1 cellular context compared by ENCODE assay signal in the genomic region with DNA sequence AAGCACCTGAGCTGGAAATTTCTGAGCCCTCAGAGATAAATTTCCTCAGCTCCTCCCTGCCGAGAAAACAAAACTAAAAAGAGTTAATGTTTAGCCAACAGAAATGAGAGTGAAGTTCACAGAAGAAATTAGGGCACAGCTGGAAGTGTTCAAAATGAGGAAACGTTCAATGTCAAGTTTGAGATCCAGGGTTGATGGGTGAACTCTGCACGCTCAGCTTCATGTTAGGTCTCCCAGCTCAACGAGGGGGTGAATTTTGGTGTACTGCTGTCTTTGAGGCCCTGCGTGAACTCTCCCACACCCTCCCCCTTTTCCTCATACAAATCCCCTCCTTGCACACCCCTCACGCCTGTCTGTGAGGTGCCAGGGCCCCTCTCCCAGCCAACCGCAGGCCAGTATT.
TF ChIP-seq lines count a peak whose summit lies in the region.

No MANE protein-coding gene starts in this region.

TF ChIP-seq in HepG2, 621 proteins besides CTCF, POLR2A, EP300 and RAD21 (continued from another document and continues in another):
- TF ChIP-seq, protein P1, sequence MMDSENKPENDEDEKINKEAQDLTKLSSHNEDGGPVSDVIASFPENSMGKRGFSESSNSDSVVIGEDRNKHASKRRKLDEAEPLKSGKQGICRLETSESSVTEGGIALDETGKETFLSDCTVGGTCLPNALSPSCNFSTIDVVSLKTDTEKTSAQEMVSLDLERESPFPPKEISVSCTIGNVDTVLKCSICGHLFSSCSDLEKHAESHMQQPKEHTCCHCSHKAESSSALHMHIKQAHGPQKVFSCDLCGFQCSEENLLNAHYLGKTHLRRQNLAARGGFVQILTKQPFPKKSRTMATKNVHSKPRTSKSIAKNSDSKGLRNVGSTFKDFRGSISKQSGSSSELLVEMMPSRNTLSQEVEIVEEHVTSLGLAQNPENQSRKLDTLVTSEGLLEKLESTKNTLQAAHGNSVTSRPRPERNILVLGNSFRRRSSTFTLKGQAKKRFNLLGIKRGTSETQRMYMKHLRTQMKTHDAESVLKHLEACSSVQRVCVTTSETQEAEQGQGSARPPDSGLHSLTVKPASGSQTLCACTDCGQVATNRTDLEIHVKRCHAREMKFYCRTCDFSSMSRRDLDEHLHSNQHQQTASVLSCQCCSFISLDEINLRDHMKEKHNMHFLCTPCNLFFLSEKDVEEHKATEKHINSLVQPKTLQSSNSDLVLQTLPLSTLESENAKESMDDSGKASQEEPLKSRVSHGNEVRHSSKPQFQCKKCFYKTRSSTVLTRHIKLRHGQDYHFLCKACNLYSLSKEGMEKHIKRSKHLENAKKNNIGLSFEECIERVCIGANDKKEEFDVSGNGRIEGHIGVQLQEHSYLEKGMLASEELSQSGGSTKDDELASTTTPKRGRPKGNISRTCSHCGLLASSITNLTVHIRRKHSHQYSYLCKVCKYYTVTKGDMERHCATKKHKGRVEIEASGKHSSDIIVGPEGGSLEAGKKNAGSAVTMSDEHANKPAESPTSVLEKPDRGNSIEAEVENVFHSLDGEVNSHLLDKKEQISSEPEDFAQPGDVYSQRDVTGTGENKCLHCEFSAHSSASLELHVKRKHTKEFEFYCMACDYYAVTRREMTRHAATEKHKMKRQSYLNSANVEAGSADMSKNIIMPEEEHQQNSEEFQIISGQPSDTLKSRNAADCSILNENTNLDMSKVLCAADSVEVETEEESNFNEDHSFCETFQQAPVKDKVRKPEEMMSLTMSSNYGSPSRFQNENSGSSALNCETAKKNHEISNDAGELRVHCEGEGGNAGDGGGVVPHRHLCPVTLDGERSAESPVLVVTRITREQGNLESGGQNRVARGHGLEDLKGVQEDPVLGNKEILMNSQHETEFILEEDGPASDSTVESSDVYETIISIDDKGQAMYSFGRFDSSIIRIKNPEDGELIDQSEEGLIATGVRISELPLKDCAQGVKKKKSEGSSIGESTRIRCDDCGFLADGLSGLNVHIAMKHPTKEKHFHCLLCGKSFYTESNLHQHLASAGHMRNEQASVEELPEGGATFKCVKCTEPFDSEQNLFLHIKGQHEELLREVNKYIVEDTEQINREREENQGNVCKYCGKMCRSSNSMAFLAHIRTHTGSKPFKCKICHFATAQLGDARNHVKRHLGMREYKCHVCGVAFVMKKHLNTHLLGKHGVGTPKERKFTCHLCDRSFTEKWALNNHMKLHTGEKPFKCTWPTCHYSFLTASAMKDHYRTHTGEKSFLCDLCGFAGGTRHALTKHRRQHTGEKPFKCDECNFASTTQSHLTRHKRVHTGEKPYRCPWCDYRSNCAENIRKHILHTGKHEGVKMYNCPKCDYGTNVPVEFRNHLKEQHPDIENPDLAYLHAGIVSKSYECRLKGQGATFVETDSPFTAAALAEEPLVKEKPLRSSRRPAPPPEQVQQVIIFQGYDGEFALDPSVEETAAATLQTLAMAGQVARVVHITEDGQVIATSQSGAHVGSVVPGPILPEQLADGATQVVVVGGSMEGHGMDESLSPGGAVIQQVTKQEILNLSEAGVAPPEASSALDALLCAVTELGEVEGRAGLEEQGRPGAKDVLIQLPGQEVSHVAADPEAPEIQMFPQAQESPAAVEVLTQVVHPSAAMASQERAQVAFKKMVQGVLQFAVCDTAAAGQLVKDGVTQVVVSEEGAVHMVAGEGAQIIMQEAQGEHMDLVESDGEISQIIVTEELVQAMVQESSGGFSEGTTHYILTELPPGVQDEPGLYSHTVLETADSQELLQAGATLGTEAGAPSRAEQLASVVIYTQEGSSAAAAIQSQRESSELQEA (CRISPR knock-in tag; IDR thresholded peaks at IDR 0.05; ENCODE audit: not compliant biosample characterization), result no peak
- TF ChIP-seq PITX1 (CRISPR knock-in tag; IDR thresholded peaks at IDR 0.05) (peak; percentile 72; the same call in 1 of the 2 replicates), NR2F1 (CRISPR knock-in tag; IDR thresholded peaks at IDR 0.05) (peak in 1 of 2 experiments; percentile 52; a peak in 1 of 4 replicates), EHMT2 (IDR thresholded peaks at IDR 0.05; ENCODE audit: borderline replicate concordance, low read depth, low read length) (no peak), MIER3 (CRISPR knock-in tag; IDR thresholded peaks at IDR 0.05; ENCODE audit: borderline replicate concordance) (peak; percentile 37; the same call in 1 of the 2 replicates), MEF2D (CRISPR knock-in tag; IDR thresholded peaks at IDR 0.05) (peak; percentile 73; the same call in 1 of the 2 replicates), BCL6 (CRISPR knock-in tag; IDR thresholded peaks at IDR 0.05) (peak; percentile 86), GATAD2A (CRISPR knock-in tag; IDR thresholded peaks at IDR 0.05) (0 out of 2 replicates have a peak, but pooled peaks have one; percentile 21), TBL1XR1 (IDR thresholded peaks at IDR 0.05; ENCODE audit: borderline replicate concordance, low read length, partially characterized antibody) (peak; percentile 97), RBFOX2 (IDR thresholded peaks at IDR 0.05; ENCODE audit: low read depth, low read length) (0 out of 2 replicates have a peak, but pooled peaks have one; percentile 14), ZNF543 (CRISPR knock-in tag; IDR thresholded peaks at IDR 0.05) (no peak), HDAC2 (CRISPR knock-in tag; IDR thresholded peaks at IDR 0.05) (0 out of 2 replicates have a peak, but pooled peaks have one; percentile 24), FOXP1 (IDR thresholded peaks at IDR 0.05) (no peak), FOXP1 (CRISPR knock-in tag; IDR thresholded peaks at IDR 0.05) (0 out of 2 replicates have a peak, but pooled peaks have one; percentile 22), ZNF317 (CRISPR knock-in tag; IDR thresholded peaks at IDR 0.05) (no peak), CCDC6 (CRISPR knock-in tag; IDR thresholded peaks at IDR 0.05) (no peak)
- TF ChIP-seq, protein P2, sequence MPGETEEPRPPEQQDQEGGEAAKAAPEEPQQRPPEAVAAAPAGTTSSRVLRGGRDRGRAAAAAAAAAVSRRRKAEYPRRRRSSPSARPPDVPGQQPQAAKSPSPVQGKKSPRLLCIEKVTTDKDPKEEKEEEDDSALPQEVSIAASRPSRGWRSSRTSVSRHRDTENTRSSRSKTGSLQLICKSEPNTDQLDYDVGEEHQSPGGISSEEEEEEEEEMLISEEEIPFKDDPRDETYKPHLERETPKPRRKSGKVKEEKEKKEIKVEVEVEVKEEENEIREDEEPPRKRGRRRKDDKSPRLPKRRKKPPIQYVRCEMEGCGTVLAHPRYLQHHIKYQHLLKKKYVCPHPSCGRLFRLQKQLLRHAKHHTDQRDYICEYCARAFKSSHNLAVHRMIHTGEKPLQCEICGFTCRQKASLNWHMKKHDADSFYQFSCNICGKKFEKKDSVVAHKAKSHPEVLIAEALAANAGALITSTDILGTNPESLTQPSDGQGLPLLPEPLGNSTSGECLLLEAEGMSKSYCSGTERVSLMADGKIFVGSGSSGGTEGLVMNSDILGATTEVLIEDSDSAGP (CRISPR knock-in tag; IDR thresholded peaks at IDR 0.05; ENCODE audit: borderline replicate concordance), result no peak
- TF ChIP-seq, protein P3, sequence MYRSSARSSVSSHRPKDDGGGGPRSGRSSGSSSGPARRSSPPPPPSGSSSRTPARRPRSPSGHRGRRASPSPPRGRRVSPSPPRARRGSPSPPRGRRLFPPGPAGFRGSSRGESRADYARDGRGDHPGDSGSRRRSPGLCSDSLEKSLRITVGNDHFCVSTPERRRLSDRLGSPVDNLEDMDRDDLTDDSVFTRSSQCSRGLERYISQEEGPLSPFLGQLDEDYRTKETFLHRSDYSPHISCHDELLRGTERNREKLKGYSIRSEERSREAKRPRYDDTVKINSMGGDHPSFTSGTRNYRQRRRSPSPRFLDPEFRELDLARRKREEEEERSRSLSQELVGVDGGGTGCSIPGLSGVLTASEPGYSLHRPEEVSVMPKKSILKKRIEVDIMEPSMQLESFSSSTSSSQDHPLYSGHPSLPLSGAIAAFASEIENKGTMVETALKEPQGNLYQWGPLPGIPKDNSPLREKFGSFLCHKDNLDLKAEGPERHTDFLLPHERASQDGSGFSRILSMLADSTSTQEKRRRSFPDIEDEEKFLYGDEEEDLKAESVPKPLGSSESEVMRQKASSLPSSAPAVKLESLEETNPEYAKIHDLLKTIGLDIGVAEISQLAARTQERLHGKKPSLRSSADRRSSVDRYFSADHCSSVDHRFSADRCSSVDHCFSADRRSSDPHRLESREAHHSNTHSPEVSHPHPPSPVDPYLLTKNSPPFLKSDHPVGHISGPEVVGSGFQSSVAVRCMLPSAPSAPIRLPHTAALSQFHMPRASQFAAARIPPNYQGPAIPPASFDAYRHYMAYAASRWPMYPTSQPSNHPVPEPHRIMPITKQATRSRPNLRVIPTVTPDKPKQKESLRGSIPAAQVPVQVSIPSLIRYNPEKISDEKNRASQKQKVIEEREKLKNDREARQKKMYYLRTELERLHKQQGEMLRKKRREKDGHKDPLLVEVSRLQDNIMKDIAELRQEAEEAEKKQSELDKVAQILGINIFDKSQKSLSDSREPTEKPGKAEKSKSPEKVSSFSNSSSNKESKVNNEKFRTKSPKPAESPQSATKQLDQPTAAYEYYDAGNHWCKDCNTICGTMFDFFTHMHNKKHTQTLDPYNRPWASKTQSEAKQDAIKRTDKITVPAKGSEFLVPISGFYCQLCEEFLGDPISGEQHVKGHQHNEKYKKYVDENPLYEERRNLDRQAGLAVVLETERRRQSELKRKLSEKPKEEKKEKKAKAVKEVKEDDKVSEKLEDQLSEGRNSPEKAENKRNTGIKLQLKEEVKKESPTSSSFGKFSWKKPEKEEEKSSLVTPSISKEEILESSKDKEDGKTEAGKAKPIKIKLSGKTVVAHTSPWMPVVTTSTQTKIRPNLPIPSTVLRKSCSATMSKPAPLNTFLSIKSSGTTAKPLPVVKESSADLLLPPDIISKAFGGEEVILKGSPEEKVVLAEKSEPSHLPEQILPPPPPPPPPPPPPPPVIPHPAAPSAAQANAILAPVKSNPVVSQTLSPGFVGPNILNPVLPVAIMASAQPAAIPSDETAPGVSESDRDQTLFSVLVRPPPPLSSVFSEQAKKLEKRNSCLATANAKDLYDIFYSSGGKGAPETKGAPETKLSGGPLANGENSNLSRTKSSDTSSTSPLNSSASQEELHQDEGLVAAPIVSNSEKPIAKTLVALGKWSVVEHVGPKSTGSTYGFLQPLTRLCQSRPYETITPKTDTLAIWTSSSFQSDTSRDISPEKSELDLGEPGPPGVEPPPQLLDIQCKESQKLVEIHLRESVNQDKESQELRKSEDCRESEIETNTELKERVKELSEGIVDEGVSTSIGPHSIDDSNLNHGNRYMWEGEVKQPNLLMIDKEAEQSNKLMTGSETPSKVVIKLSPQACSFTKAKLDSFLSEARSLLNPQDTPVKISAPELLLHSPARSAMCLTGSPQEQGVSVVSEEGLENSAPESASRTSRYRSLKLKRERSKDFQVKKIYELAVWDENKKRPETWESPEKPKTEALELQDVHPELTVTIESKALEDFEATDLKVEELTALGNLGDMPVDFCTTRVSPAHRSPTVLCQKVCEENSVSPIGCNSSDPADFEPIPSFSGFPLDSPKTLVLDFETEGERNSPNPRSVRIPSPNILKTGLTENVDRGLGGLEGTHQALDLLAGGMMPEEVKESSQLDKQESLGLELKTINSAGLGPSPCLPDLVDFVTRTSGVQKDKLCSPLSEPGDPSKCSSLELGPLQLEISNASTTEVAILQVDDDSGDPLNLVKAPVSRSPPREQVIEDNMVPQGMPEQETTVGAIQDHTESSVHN (CRISPR knock-in tag; IDR thresholded peaks at IDR 0.05), result 0 out of 2 replicates have a peak, but pooled peaks have one; percentile 32
- TF ChIP-seq, protein P4, sequence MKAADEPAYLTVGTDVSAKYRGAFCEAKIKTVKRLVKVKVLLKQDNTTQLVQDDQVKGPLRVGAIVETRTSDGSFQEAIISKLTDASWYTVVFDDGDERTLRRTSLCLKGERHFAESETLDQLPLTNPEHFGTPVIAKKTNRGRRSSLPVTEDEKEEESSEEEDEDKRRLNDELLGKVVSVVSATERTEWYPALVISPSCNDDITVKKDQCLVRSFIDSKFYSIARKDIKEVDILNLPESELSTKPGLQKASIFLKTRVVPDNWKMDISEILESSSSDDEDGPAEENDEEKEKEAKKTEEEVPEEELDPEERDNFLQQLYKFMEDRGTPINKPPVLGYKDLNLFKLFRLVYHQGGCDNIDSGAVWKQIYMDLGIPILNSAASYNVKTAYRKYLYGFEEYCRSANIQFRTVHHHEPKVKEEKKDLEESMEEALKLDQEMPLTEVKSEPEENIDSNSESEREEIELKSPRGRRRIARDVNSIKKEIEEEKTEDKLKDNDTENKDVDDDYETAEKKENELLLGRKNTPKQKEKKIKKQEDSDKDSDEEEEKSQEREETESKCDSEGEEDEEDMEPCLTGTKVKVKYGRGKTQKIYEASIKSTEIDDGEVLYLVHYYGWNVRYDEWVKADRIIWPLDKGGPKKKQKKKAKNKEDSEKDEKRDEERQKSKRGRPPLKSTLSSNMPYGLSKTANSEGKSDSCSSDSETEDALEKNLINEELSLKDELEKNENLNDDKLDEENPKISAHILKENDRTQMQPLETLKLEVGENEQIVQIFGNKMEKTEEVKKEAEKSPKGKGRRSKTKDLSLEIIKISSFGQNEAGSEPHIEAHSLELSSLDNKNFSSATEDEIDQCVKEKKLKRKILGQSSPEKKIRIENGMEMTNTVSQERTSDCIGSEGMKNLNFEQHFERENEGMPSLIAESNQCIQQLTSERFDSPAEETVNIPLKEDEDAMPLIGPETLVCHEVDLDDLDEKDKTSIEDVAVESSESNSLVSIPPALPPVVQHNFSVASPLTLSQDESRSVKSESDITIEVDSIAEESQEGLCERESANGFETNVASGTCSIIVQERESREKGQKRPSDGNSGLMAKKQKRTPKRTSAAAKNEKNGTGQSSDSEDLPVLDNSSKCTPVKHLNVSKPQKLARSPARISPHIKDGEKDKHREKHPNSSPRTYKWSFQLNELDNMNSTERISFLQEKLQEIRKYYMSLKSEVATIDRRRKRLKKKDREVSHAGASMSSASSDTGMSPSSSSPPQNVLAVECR (CRISPR knock-in tag; IDR thresholded peaks at IDR 0.05; ENCODE audit: borderline replicate concordance), result peak; percentile 25; the same call in 1 of the 2 replicates
- TF ChIP-seq, protein P5, sequence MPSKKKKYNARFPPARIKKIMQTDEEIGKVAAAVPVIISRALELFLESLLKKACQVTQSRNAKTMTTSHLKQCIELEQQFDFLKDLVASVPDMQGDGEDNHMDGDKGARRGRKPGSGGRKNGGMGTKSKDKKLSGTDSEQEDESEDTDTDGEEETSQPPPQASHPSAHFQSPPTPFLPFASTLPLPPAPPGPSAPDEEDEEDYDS (CRISPR knock-in tag; IDR thresholded peaks at IDR 0.05), result no peak
- TF ChIP-seq, protein P6, sequence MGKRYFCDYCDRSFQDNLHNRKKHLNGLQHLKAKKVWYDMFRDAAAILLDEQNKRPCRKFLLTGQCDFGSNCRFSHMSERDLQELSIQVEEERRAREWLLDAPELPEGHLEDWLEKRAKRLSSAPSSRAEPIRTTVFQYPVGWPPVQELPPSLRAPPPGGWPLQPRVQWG (CRISPR knock-in tag; IDR thresholded peaks at IDR 0.05; ENCODE audit: borderline replicate concordance, low read depth), result no peak
- TF ChIP-seq, protein P7, sequence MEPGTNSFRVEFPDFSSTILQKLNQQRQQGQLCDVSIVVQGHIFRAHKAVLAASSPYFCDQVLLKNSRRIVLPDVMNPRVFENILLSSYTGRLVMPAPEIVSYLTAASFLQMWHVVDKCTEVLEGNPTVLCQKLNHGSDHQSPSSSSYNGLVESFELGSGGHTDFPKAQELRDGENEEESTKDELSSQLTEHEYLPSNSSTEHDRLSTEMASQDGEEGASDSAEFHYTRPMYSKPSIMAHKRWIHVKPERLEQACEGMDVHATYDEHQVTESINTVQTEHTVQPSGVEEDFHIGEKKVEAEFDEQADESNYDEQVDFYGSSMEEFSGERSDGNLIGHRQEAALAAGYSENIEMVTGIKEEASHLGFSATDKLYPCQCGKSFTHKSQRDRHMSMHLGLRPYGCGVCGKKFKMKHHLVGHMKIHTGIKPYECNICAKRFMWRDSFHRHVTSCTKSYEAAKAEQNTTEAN (CRISPR knock-in tag; conservative IDR thresholded peaks at IDR 0.05), result 0 out of 2 replicates have a peak, but pooled peaks have one; percentile 28
